28 cellular contexts compared by ENCODE assay signal in the genomic region with DNA sequence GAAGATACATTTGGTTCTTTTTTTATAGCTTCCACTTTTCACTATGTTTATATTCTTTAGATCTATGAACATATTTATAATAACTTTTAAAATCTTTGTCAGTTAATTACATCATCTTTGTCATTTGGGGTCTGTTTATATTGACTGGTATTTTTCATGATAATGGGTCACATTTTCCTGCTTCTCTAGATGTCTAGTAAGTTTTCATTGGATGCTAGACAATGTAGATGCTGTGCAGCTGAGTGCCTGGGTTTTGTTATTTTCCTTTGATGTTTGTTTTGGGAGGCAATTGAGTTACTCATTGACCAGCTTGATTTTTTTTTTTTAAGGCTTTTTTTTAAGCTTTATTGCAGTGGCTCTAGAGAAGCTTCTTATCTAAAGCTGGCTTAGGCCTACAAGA. TPM values are rescaled to one million over a fixed set of nuclear protein-coding genes. Genes with fewer than 3 reads are reported as not detected.
"Had no signal": no experiment of that assay in that cellular context is flagged by ENCODE, and none has a peak within 500 bp of the region (broad histone marks: within the 10 kb centered on the region; RNA-seq: fewer than 3 reads in every experiment).

No MANE protein-coding gene starts in this region.

- H3K4me3 ChIP-seq: ascending aorta, breast epithelium, cardiac muscle cell, colonic mucosa, esophagus squamous epithelium, gastroesophageal sphincter, heart right ventricle had no signal

- H3K4me1 ChIP-seq: gastroesophageal sphincter had no signal

- H3K4me3 Mint-ChIP-seq: activated CD4-positive, alpha-beta memory T cell treated with anti-CD3 and anti-CD28 coated beads for 36 hours; activated CD4-positive, alpha-beta T cell treated with anti-CD3 and anti-CD28 coated beads for 36 hours; activated CD4-positive, alpha-beta T cell treated with anti-CD3 and anti-CD28 coated beads, Interleukin-2, amount 10 ng/mL, durations not matched to agents 24 days and 14 days; activated CD8-positive, alpha-beta memory T cell treated with anti-CD3 and anti-CD28 coated beads, Interleukin-2, amount 10 ng/mL, durations not matched to agents 7 days and 5 days; activated CD8-positive, alpha-beta T cell treated with anti-CD3 and anti-CD28 coated beads, Interleukin-2, amount 10 ng/mL, durations not matched to agents 7 days and 5 days; activated naive CD4-positive, alpha-beta T cell treated with anti-CD3 and anti-CD28 coated beads, Interleukin-2, amount 10 ng/mL, durations not matched to agents 7 days and 5 days; activated naive CD8-positive, alpha-beta T cell treated with anti-CD3 and anti-CD28 coated beads, Interleukin-2, amount 10 ng/mL, durations not matched to agents 7 days and 5 days; activated T-cell treated with anti-CD3 and anti-CD28 coated beads, Interleukin-2, amount 50 U/mL, for 72 hours; brain had no signal

- H3K9me3 ChIP-seq: ascending aorta, breast epithelium, colonic mucosa had no signal

- DNase-seq: activated CD4-positive, alpha-beta memory T cell treated with anti-CD3 and anti-CD28 coated beads for 36 hours; activated CD4-positive, alpha-beta T cell treated with anti-CD3 and anti-CD28 coated beads for 36 hours; activated CD4-positive, alpha-beta T cell treated with anti-CD3 and anti-CD28 coated beads, Interleukin-2, amount 10 ng/mL, durations not matched to agents 24 days and 14 days; activated CD4-positive, CD25-positive, alpha-beta regulatory T cell; activated CD4-positive, CD25-positive, alpha-beta regulatory T cell treated with anti-CD3 and anti-CD28 coated beads, Interleukin-2, amount 50 U/mL, for 72 hours; activated CD8-positive, alpha-beta memory T cell treated with anti-CD3 and anti-CD28 coated beads, Interleukin-2, amount 10 ng/mL, durations not matched to agents 7 days and 5 days; activated CD8-positive, alpha-beta memory T cell treated with anti-CD3 and anti-CD28 coated beads, Interleukin-2, amount 50 U/mL, for 4 hours; activated CD8-positive, alpha-beta T cell treated with anti-CD3 and anti-CD28 coated beads, Interleukin-2, amount 10 ng/mL, durations not matched to agents 7 days and 5 days; activated gamma-delta T cell; activated naive CD4-positive, alpha-beta T cell; activated naive CD4-positive, alpha-beta T cell treated with anti-CD3 and anti-CD28 coated beads, Interleukin-2, amount 10 ng/mL, durations not matched to agents 7 days and 5 days; activated naive CD8-positive, alpha-beta T cell treated with anti-CD3 and anti-CD28 coated beads, Interleukin-2, amount 10 ng/mL, durations not matched to agents 7 days and 5 days; activated T-cell treated with anti-CD3 and anti-CD28 coated beads, Interleukin-2, amount 50 U/mL, for 1 hour; activated T-cell treated with anti-CD3 and anti-CD28 coated beads, Interleukin-2, amount 50 U/mL, for 72 hours; central memory CD4-positive, alpha-beta T cell; cerebellar nuclear complex; colonic mucosa; effector CD8-positive, alpha-beta T cell; esophagus squamous epithelium; foreskin melanocyte; heart right ventricle; T-helper 2 cell had no signal

- ATAC-seq: activated CD4-positive, alpha-beta T cell treated with anti-CD3 and anti-CD28 coated beads for 36 hours; activated CD8-positive, alpha-beta memory T cell treated with anti-CD3 and anti-CD28 coated beads, Interleukin-2, amount 10 ng/mL, durations not matched to agents 7 days and 5 days; activated CD8-positive, alpha-beta T cell treated with anti-CD3 and anti-CD28 coated beads, Interleukin-2, amount 10 ng/mL, durations not matched to agents 7 days and 5 days; activated naive CD4-positive, alpha-beta T cell treated with anti-CD3 and anti-CD28 coated beads, Interleukin-2, amount 50 U/mL, for 72 hours; activated T-cell treated with anti-CD3 and anti-CD28 coated beads, Interleukin-2, amount 50 U/mL, for 72 hours; gastroesophageal sphincter; heart right ventricle had no signal

- H3K36me3 ChIP-seq: ascending aorta, breast epithelium, cardiac muscle cell, colonic mucosa, esophagus squamous epithelium, gastroesophageal sphincter, heart right ventricle had no signal

- H3K27me3 Mint-ChIP-seq: activated CD4-positive, alpha-beta memory T cell treated with anti-CD3 and anti-CD28 coated beads for 36 hours; activated CD4-positive, alpha-beta T cell treated with anti-CD3 and anti-CD28 coated beads for 36 hours; brain had no signal

- H3K27ac Mint-ChIP-seq: activated CD4-positive, alpha-beta T cell treated with anti-CD3 and anti-CD28 coated beads for 36 hours; activated CD4-positive, alpha-beta T cell treated with anti-CD3 and anti-CD28 coated beads, Interleukin-2, amount 10 ng/mL, durations not matched to agents 24 days and 14 days; activated CD8-positive, alpha-beta memory T cell treated with anti-CD3 and anti-CD28 coated beads, Interleukin-2, amount 10 ng/mL, durations not matched to agents 7 days and 5 days; activated CD8-positive, alpha-beta T cell treated with anti-CD3 and anti-CD28 coated beads, Interleukin-2, amount 10 ng/mL, durations not matched to agents 7 days and 5 days; activated naive CD4-positive, alpha-beta T cell treated with anti-CD3 and anti-CD28 coated beads, Interleukin-2, amount 10 ng/mL, durations not matched to agents 7 days and 5 days; activated naive CD4-positive, alpha-beta T cell treated with anti-CD3 and anti-CD28 coated beads, Interleukin-2, amount 50 U/mL, for 72 hours; activated naive CD8-positive, alpha-beta T cell treated with anti-CD3 and anti-CD28 coated beads, Interleukin-2, amount 10 ng/mL, durations not matched to agents 7 days and 5 days; brain had no signal

- H3K27me3 ChIP-seq: ascending aorta, breast epithelium, cardiac muscle cell, colonic mucosa, esophagus squamous epithelium, gastroesophageal sphincter, heart right ventricle had no signal

RNA-seq across cellular contexts. Expression of a gene that starts 4.9 kb away (rescaled TPM):
- total RNA-seq: ascending aorta had no signal
